ENCODE assay signal across 20 cellular contexts in genomic region chr1:211282023-211282373, GRCh38.
"Had no signal": no experiment of that assay in that cellular context is flagged by ENCODE, and none has a peak within 500 bp of the region (broad histone marks: within the 10 kb centered on the region; RNA-seq: fewer than 3 reads in every experiment).

No MANE protein-coding gene starts in this region.

- H3K27ac ChIP-seq: epithelial cell of prostate, gastroesophageal sphincter, neutrophil, right atrium auricular region, sigmoid colon, skin epidermis, testis, transverse colon had no signal

- H3K27ac Mint-ChIP-seq: dendritic cell treated with granulocyte-macrophage colony-stimulating factor and Interleukin-4, amounts not matched to agents 40 ng/mL and 50 ng/mL, for 4 days; effector memory CD8-positive, alpha-beta T cell; stimulated activated naive CD8-positive, alpha-beta T cell treated with anti-CD3 and anti-CD28 coated beads, Interleukin-15, Interleukin-2, amounts not matched to agents 100 ng/mL and 50 ng/mL, for 24 hours had no signal

- H3K9me3 Mint-ChIP-seq: dendritic cell treated with granulocyte-macrophage colony-stimulating factor and Interleukin-4, amounts not matched to agents 40 ng/mL and 50 ng/mL, for 4 days; effector memory CD8-positive, alpha-beta T cell; naive thymus-derived CD8-positive, alpha-beta T cell; stimulated activated naive CD8-positive, alpha-beta T cell treated with anti-CD3 and anti-CD28 coated beads, Interleukin-15, Interleukin-2, amounts not matched to agents 100 ng/mL and 50 ng/mL, for 24 hours had no signal

- ATAC-seq: effector memory CD8-positive, alpha-beta T cell; gastroesophageal sphincter; left lobe of liver; mucosa of descending colon; naive thymus-derived CD8-positive, alpha-beta T cell had no signal

- DNase-seq: effector memory CD8-positive, alpha-beta T cell; glutamatergic neuron; islet precursor cell; mammary epithelial cell; mucosa of descending colon; naive thymus-derived CD8-positive, alpha-beta T cell; posterior cingulate gyrus; sigmoid colon; stimulated activated CD4-positive, alpha-beta T cell treated with anti-CD3 and anti-CD28 coated beads, Interleukin-12 subunit alpha, Interleukin-12 subunit beta, amount 100 ng/mL, for 4 hours; testis; transverse colon had no signal

- H3K9me3 ChIP-seq: esophagus muscularis mucosa, gastroesophageal sphincter, mucosa of descending colon, neutrophil, right atrium auricular region, sigmoid colon, testis, transverse colon had no signal

- H3K4me3 Mint-ChIP-seq: dendritic cell treated with granulocyte-macrophage colony-stimulating factor and Interleukin-4, amounts not matched to agents 40 ng/mL and 50 ng/mL, for 4 days; effector memory CD8-positive, alpha-beta T cell; naive thymus-derived CD8-positive, alpha-beta T cell; stimulated activated naive CD8-positive, alpha-beta T cell treated with anti-CD3 and anti-CD28 coated beads, Interleukin-15, Interleukin-2, amounts not matched to agents 100 ng/mL and 50 ng/mL, for 24 hours had no signal

- H3K27me3 ChIP-seq: esophagus muscularis mucosa, gastroesophageal sphincter, neutrophil, right atrium auricular region, sigmoid colon, testis, transverse colon had no signal

- H3K27me3 Mint-ChIP-seq: dendritic cell treated with granulocyte-macrophage colony-stimulating factor and Interleukin-4, amounts not matched to agents 40 ng/mL and 50 ng/mL, for 4 days; effector memory CD8-positive, alpha-beta T cell; naive thymus-derived CD8-positive, alpha-beta T cell; stimulated activated naive CD8-positive, alpha-beta T cell treated with anti-CD3 and anti-CD28 coated beads, Interleukin-15, Interleukin-2, amounts not matched to agents 100 ng/mL and 50 ng/mL, for 24 hours had no signal

- H3K4me3 ChIP-seq: esophagus muscularis mucosa, gastroesophageal sphincter, mucosa of descending colon, right atrium auricular region, sigmoid colon, skin epidermis, testis, transverse colon had no signal

- H3K4me1 ChIP-seq: testis, transverse colon had no signal
